Comparison of ENCODE assay signal across 8 cellular contexts in the genomic region with DNA sequence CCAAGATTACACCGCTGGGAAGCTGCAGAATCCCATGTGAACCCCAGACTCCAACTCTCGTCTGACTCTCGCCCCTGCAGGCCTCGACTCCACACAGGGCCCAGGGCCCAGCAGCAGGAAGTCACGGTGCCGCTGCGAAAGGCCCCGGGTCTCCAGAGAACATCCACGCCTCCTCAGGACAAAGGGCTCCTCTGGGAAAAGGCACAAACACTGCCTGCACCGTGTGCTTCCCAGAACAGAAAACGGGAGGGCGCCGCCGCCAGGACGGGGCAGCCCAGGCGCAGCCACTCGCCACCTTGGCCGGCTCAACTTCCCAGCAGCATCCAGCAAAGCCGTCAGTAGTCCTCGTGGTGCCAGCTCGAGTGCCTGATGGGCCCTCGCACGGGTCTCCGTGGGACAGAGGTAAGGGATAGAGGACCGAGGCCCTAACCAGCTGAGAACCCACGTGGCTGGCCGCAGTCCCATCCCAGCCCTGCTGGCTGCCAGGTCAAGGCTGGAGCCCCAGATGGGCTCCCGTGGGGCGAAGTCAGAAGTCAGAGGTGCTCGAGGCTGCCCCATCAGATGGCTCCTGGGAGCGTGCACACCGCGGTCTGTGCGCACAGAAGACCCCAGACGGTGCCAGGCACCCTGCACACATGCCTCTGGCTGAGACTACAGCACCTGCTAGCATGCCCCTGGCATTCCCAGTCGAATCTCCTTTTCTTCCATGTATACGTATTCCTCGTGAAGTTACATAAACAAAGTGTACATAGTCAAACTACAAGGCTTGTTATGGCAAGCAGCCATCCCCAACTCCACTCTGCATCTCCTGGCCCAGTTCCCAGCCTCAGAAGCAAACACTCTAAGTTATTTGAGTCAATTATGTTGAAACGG.
DNase-seq lines count a peak whose midpoint lies in the region; ATAC-seq and TF ChIP-seq lines count a peak whose summit lies in the region.

No MANE protein-coding gene starts in this region.

- H3K9me3 ChIP-seq in heart right ventricle (no peaks in the 10 kb centered on the region), testis (no peaks in the 10 kb centered on the region)

- intact Hi-C loops in heart right ventricle (cut with DNase I) (no loop called here), testis (cut with DNase I; ENCODE audit: low total_unique reads) (no loop called here)

- H3K27me3 ChIP-seq in heart right ventricle = no peaks in the 10 kb centered on the region
- H3K27me3 ChIP-seq in testis = no peaks in the 10 kb centered on the region

- peaks cover 4% of the 10 kb centered on the region; the same call in 1 of the 2 replicates for H3K9me3 Mint-ChIP-seq in HFFc6
- H3K9me3 Mint-ChIP-seq in effector memory CD8-positive, alpha-beta T cell = no peaks in the 10 kb centered on the region

- H3K4me3 ChIP-seq in heart right ventricle (no peak overlapping the region), testis (no peak overlapping the region)

- H3K27ac ChIP-seq in heart right ventricle (peak overlapping the region in 5 of 10 donors; percentile 4 to 47 (median 19)), testis (no peak overlapping the region)

- peak overlapping the region; percentile 75 for H3K27ac Mint-ChIP-seq in HFFc6
- no peak overlapping the region for H3K27ac Mint-ChIP-seq in effector memory CD8-positive, alpha-beta T cell

- peaks cover 60% of the 10 kb centered on the region for H3K4me1 Mint-ChIP-seq in HFFc6 (ENCODE audit: low read depth)
- peaks cover 3 to 10% of the 10 kb centered on the region in 2 donors for H3K4me1 Mint-ChIP-seq in effector memory CD8-positive, alpha-beta T cell (ENCODE audit: low read depth in 2 of 2)

- H3K36me3 Mint-ChIP-seq in HFFc6 (ENCODE audit: low read depth) = peaks cover 30% of the 10 kb centered on the region
- H3K36me3 Mint-ChIP-seq in effector memory CD8-positive, alpha-beta T cell (ENCODE audit: insufficient read depth) = no peaks in the 10 kb centered on the region

- peaks cover 8 to 48% (median 30%) of the 10 kb centered on the region in 9 donors for H3K4me1 ChIP-seq in heart right ventricle
- peaks cover 4% of the 10 kb centered on the region for H3K4me1 ChIP-seq in testis

- H3K4me3 Mint-ChIP-seq in HFFc6 = peak overlapping the region; percentile 40
- no peak overlapping the region for H3K4me3 Mint-ChIP-seq in effector memory CD8-positive, alpha-beta T cell

- peak; percentile 16 to 57 (median 41) for ATAC-seq in heart right ventricle
- no peak for ATAC-seq in GM19467 (IDR thresholded peaks at IDR 0.05; ENCODE audit: unreplicated experiment)
- no peak for ATAC-seq in HG03432 (IDR thresholded peaks at IDR 0.05; ENCODE audit: unreplicated experiment)
- no peak for ATAC-seq in effector memory CD8-positive, alpha-beta T cell (replicated peaks)

- WGBS in heart right ventricle, 2 donors = 66 to 78% methylated on average over 39 of the region's 39 CpGs
- 86 to 90% methylated on average over 14 to 39 of the region's 39 CpGs for WGBS in testis, 2 donors

- TF ChIP-seq POLR2A in testis (IDR thresholded peaks at IDR 0.05) = no peak

- TF ChIP-seq CTCF in HFFc6 (IDR thresholded peaks at IDR 0.05) (no peak), heart right ventricle (IDR thresholded peaks at IDR 0.05) (no peak), testis (IDR thresholded peaks at IDR 0.05) (no peak)

- H3K36me3 ChIP-seq in heart right ventricle (peaks cover 0 to 15% (median 0%) of the 10 kb centered on the region in 9 donors), testis (ENCODE audit: low read depth, missing control alignments) (no peaks in the 10 kb centered on the region)

- peak; percentile 85 for DNase-seq in HFFc6
- peak; percentile 46 for DNase-seq in SHP77 treated with DMSO at 0.1 percent for 48 hours (lab: John Stamatoyannopoulos, UW)
- DNase-seq in heart right ventricle = no peak
- DNase-seq in testis = peak; percentile 54
- no peak for DNase-seq in effector memory CD8-positive, alpha-beta T cell
- no peak for DNase-seq in activated CD4-positive, CD25-positive, alpha-beta regulatory T cell (lab: John Stamatoyannopoulos, UW)

- H3K27me3 Mint-ChIP-seq in HFFc6 (ENCODE audit: insufficient read depth) = peaks cover 1% of the 10 kb centered on the region
- H3K27me3 Mint-ChIP-seq in effector memory CD8-positive, alpha-beta T cell = no peaks in the 10 kb centered on the region

Comparison
In these comparisons a context has a peak if more than half of its experiments do, and no peak if none do; other contexts are left out.
1. DNase-seq: peak in HFFc6 (single experiment), SHP77 treated with DMSO at 0.1 percent for 48 hours (single experiment) and testis (single experiment); none in heart right ventricle (0 of 2), effector memory CD8-positive, alpha-beta T cell (0 of 3) and activated CD4-positive, CD25-positive, alpha-beta regulatory T cell (0 of 4).
2. ATAC-seq: peak in heart right ventricle (8 of 8); none in GM19467 (single experiment), HG03432 (single experiment) and effector memory CD8-positive, alpha-beta T cell (single experiment).